26 cellular contexts compared by ENCODE assay signal in the genomic region with DNA sequence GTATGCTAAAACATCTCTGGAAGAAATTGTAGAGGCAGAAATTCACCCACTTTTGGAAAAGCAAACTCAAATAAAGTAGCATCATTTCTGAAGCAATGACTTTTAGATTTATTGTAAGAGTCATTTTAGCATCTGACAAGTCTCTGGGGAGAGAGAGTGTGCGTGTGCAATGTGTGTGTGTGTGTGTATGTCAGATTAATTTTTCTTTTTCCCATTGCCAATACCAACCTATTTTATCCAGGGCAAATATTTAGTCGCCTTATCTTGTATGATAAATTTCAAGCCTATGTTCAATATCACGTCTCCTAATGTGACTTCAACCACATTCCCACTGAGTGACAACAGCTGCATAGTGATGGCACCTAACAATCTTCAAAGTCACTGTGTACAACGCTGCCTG.
"Had no signal": no experiment of that assay in that cellular context is flagged by ENCODE, and none has a peak within 500 bp of the region (broad histone marks: within the 10 kb centered on the region; RNA-seq: fewer than 3 reads in every experiment).

No MANE protein-coding gene starts in this region.

- H3K9me3 ChIP-seq: stomach, suprapubic skin, testis, thoracic aorta, thyroid gland, tibial artery, tibial nerve, transverse colon, upper lobe of left lung, upper lobe of right lung, uterus, vagina had no signal

- H3K4me3 ChIP-seq: stomach, suprapubic skin, testis, thoracic aorta, thyroid gland, tibial artery, tibial nerve, transverse colon, upper lobe of left lung, upper lobe of right lung, uterus, vagina had no signal

- H3K27ac ChIP-seq: stomach, suprapubic skin, testis, thoracic aorta, thyroid gland, tibial artery, tibial nerve, transverse colon, upper lobe of left lung, upper lobe of right lung, uterus, vagina had no signal

- ATAC-seq: stimulated activated effector memory CD8-positive, alpha-beta T cell treated with anti-CD3 and anti-CD28 coated beads, Interleukin-12 subunit alpha, Interleukin-12 subunit beta, amount 100 ng/mL, for 72 hours; stimulated activated memory B cell treated with anti-CD40 and anti-IgM and Interleukin-4, amounts not matched to agents 10 μg/mL and 1 μg/mL and 100 μg/mL, for 72 hours; stimulated activated naive B cell treated with anti-CD40 and anti-IgM and Interleukin-4, amounts not matched to agents 10 μg/mL and 1 μg/mL and 100 μg/mL, for 72 hours; stimulated activated naive CD8-positive, alpha-beta T cell treated with anti-CD3 and anti-CD28 coated beads, Interleukin-15, amount 100 ng/mL, for 72 hours; stimulated activated naive CD8-positive, alpha-beta T cell treated with anti-CD3 and anti-CD28 coated beads, Interleukin-15, Interleukin-2, amounts not matched to agents 100 U/mL and 50 U/mL, for 24 hours; upper lobe of right lung had no signal

- H3K27me3 ChIP-seq: stomach, suprapubic skin, testis, thyroid gland, tibial artery, tibial nerve, transverse colon, upper lobe of left lung, upper lobe of right lung, uterus, vagina had no signal

- DNase-seq: stimulated activated CD4-positive, alpha-beta T cell treated with anti-CD3 and anti-CD28 coated beads, Interleukin-2, amount 100 ng/mL, for 48 hours; stimulated activated CD4-positive, alpha-beta T cell treated with anti-CD3 and anti-CD28 coated beads, Interleukin-4, amount 100 ng/mL, for 1 hour; stimulated activated CD4-positive, alpha-beta T cell treated with anti-CD3 and anti-CD28 coated beads, Interleukin-4, amount 100 ng/mL, for 24 hours; stimulated activated CD4-positive, alpha-beta T cell treated with anti-CD3 and anti-CD28 coated beads, Interleukin-4, amount 100 ng/mL, for 4 hours; stimulated activated CD8-positive, alpha-beta memory T cell treated with anti-CD3 and anti-CD28 coated beads, Interleukin-4, amount 100 ng/mL, for 48 hours; stimulated activated naive B cell treated with anti-CD40 and anti-IgM and Interleukin-4, amounts not matched to agents 10 μg/mL and 1 μg/mL and 100 μg/mL, for 72 hours; stimulated activated naive CD4-positive, alpha-beta T cell; stimulated activated naive CD4-positive, alpha-beta T cell treated with Interleukin-2 at 50 U/mL for 16 hours; stimulated activated naive CD8-positive, alpha-beta T cell treated with anti-CD3 and anti-CD28 coated beads, Interleukin-15, amount 100 ng/mL, for 72 hours; stimulated activated naive CD8-positive, alpha-beta T cell treated with anti-CD3 and anti-CD28 coated beads, Interleukin-15, Interleukin-2, amounts not matched to agents 100 U/mL and 50 U/mL, for 24 hours; stomach; substantia nigra; testis; thyroid gland; tibial artery; transverse colon; trophoblast cell; upper lobe of left lung; upper lobe of right lung; uterus had no signal

- H3K4me1 ChIP-seq: suprapubic skin, testis, thyroid gland, tibial artery, tibial nerve, transverse colon, upper lobe of left lung, upper lobe of right lung, uterus, vagina had no signal

- H3K36me3 ChIP-seq: stomach, suprapubic skin, thoracic aorta, thyroid gland, tibial artery, tibial nerve, transverse colon, upper lobe of left lung, upper lobe of right lung, uterus, vagina had no signal
